ENCODE assay signal across 1 cellular context in genomic region chr2:168482952-168483831, GRCh38.
TF ChIP-seq lines count a peak whose summit lies in the region.

No MANE protein-coding gene starts in this region.

TF ChIP-seq in K562, 482 proteins besides CTCF, POLR2A, EP300 and RAD21 (continued from another document):
- no peak for TF ChIP-seq ZNF407 (IDR thresholded peaks at IDR 0.05; ENCODE audit: low read depth)
- TF ChIP-seq SAFB2 (IDR thresholded peaks at IDR 0.05; ENCODE audit: borderline replicate concordance, low read depth, low read length, severe bottlenecking): no peak
- no peak for TF ChIP-seq GTF2E2 (tag; IDR thresholded peaks at IDR 0.05)
- no peak for TF ChIP-seq RBM14 (IDR thresholded peaks at IDR 0.05; ENCODE audit: borderline replicate concordance, insufficient read depth, low read depth, low read length)
- TF ChIP-seq IRF9 (tag; IDR thresholded peaks at IDR 0.05): no peak
- TF ChIP-seq YY1 (IDR thresholded peaks at IDR 0.05; ENCODE audit: borderline replicate concordance in 1 of 3, control insufficient read depth in 1 of 3, extremely low read depth in 1 of 3, insufficient read depth in 3 of 3, insufficient read length in 1 of 3, insufficient replicate concordance in 2 of 3, low read depth in 1 of 3, low read length in 2 of 3): no peak
- no peak for TF ChIP-seq SAFB (IDR thresholded peaks at IDR 0.05; ENCODE audit: borderline replicate concordance, low read depth, low read length)
- TF ChIP-seq, protein P1, sequence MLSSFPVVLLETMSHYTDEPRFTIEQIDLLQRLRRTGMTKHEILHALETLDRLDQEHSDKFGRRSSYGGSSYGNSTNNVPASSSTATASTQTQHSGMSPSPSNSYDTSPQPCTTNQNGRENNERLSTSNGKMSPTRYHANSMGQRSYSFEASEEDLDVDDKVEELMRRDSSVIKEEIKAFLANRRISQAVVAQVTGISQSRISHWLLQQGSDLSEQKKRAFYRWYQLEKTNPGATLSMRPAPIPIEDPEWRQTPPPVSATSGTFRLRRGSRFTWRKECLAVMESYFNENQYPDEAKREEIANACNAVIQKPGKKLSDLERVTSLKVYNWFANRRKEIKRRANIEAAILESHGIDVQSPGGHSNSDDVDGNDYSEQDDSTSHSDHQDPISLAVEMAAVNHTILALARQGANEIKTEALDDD (IDR thresholded peaks at IDR 0.05): peak; percentile 59; the same call in 1 of the 2 replicates
